In genomic region chr3:156150434-156151066, GRCh38 we compare ENCODE assay signal across 8 cellular contexts. TPM values are rescaled to one million over a fixed set of nuclear protein-coding genes. Genes with fewer than 3 reads are reported as not detected.
DNase-seq lines count a peak whose midpoint lies in the region; ATAC-seq and TF ChIP-seq lines count a peak whose summit lies in the region.

No MANE protein-coding gene starts in this region.

- no peaks in the 10 kb centered on the region for H3K9me2 ChIP-seq in OCI-LY7 (ENCODE audit: insufficient read depth, low read length)

- no peaks in the 10 kb centered on the region for H3K79me2 ChIP-seq in OCI-LY7 (ENCODE audit: insufficient read depth, low read depth, low read length)

- H3K4me3 ChIP-seq in OCI-LY7 (ENCODE audit: low read depth, low read length, poor library complexity, severe bottlenecking) (no peak overlapping the region), skeletal muscle cell (ENCODE audit: low read depth, low read length) (no peak overlapping the region)

- no peaks in the 10 kb centered on the region for H4K20me1 ChIP-seq in OCI-LY7 (ENCODE audit: insufficient read depth, low read length)

- CTCF ChIA-PET in OCI-LY7 (lab: Charles Lee; ENCODE audit: unreplicated experiment), result no interaction called here

- no TSS peak for BruUV-seq in OCI-LY7 (replicated peaks; lab: Mats Ljungman, UMichigan)

- H2AFZ ChIP-seq in OCI-LY7 (ENCODE audit: low read length), result no peak overlapping the region

- no peaks in the 10 kb centered on the region for H3K4me1 ChIP-seq in OCI-LY7 (ENCODE audit: insufficient read depth, low read length, poor library complexity, severe bottlenecking)

- intact Hi-C loops in OCI-LY7 (cut with micrococcal nuclease; ENCODE audit: unreplicated experiment), result loop anchor here (1.0 to 10.0 kb wide), 4 partner anchors 232 to 1054 kb away; no protein-coding TSS in a partner anchor

- no peaks in the 10 kb centered on the region for H3K9me3 ChIP-seq in OCI-LY7 (ENCODE audit: low read length)

- TF ChIP-seq CTCF in OCI-LY7 (conservative IDR thresholded peaks at IDR 0.05; ENCODE audit: low read length), result peak; percentile 95

- peak; percentile 65 for ATAC-seq in GM18511 (IDR thresholded peaks at IDR 0.05; ENCODE audit: unreplicated experiment)

- H3K27ac ChIP-seq in OCI-LY7 (ENCODE audit: low read depth, low read length, poor library complexity, severe bottlenecking), result no peak overlapping the region

- no peaks in the 10 kb centered on the region for H3K36me3 ChIP-seq in OCI-LY7 (ENCODE audit: insufficient read depth, low read length)

- POLR2A ChIA-PET in OCI-LY7 (lab: Charles Lee), result interaction anchor here (0.9 to 1.0 kb wide), 2 partner anchors 29 to 930 kb away, joined by 3 read pairs; no protein-coding TSS in a partner anchor

- no peak overlapping the region for H3K4me2 ChIP-seq in OCI-LY7 (ENCODE audit: low read length)

- DNase-seq in CD1c-positive myeloid dendritic cell (ENCODE audit: extremely low spot score), result peak; percentile 67
- DNase-seq in HT-29 (ENCODE audit: low spot score), result peak; percentile 67
- DNase-seq in OCI-LY7 (ENCODE audit: low spot score), result peak; percentile 52
- peak; percentile 72 for DNase-seq in astrocyte of the hippocampus (ENCODE audit: low read depth, low spot score)
- peak; percentile 26 for DNase-seq in hepatic stellate cell (ENCODE audit: low spot score)
- peak; percentile 26 for DNase-seq in skeletal muscle cell (ENCODE audit: low read depth)
- DNase-seq in occipital lobe (lab: John Stamatoyannopoulos, UW), result no peak

RNA-seq across cellular contexts. Expression of gene KCNAB1, which starts 30.2 kb away (rescaled TPM):
- not detected in 2 replicates for total RNA-seq in HT-29 (2014; rRNA removed; shearing (Covaris generic))
- total RNA-seq in OCI-LY7 (2014; rRNA removed; shearing (Covaris generic)), result 0.13 TPM in 1 of 2 replicates, not detected in the other
- not detected in 2 replicates for total RNA-seq in OCI-LY7 (2022)
- 15.3 TPM for total RNA-seq in occipital lobe

Comparison
In these comparisons a context has a peak if more than half of its experiments do, and no peak if none do; other contexts are left out.
1. RNA of gene KCNAB1, which starts 30.2 kb away (total RNA-seq): 15.3 TPM in occipital lobe (single experiment); not detected in HT-29 and 0.13 TPM in OCI-LY7; every median in the first group is over 10 times any median in the second.